19 cellular contexts compared by ENCODE assay signal in the genomic region with DNA sequence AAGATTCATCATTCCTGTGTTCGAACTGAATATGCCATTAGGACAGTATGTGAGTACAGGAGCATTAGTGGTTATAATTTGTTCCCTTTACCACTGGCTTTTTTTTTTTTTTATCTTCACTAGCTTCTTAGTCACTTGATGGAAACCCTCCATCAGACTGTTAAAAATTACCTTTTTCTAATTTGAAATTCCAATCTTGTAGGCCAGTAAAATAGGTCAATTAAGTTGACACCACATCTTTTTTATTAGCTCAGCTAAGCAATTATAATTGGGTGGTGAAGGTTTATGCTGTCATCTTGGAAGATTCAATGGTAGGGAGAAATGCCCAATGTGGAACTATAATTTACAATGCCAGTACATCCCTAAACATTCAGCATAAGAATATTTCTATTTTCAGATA. TPM values are rescaled to one million over a fixed set of nuclear protein-coding genes. Genes with fewer than 3 reads are reported as not detected.
DNase-seq lines count a peak whose midpoint lies in the region; ATAC-seq, FAIRE-seq and TF ChIP-seq lines count a peak whose summit lies in the region.
"Had no signal": no experiment of that assay in that cellular context is flagged by ENCODE, and none has a peak within 500 bp of the region (broad histone marks: within the 10 kb centered on the region; RNA-seq: fewer than 3 reads in every experiment).

No MANE protein-coding gene starts in this region.

- no peak for FAIRE-seq in endothelial cell of umbilical vein (lab: Jason Lieb, UNC)
- FAIRE-seq: A204.1, HTR-8/SVneo had no signal

- H3K9ac ChIP-seq in endothelial cell of umbilical vein (replicated peaks; ENCODE audit: extremely low read depth, insufficient read depth, low read length) (no peak overlapping the region), neural progenitor cell (no peak overlapping the region)
- H3K9ac ChIP-seq: GM23248 had no signal

- H3K27me3 ChIP-seq in endothelial cell of umbilical vein (ENCODE audit: control insufficient read depth in 2 of 2, insufficient read depth in 2 of 2, low read length in 2 of 2) = no peaks in the 10 kb centered on the region
- H3K27me3 ChIP-seq in neural progenitor cell = peaks cover 21% of the 10 kb centered on the region
- H3K27me3 ChIP-seq in heart right ventricle = peaks cover under 1 to 71% (median 48%) of the 10 kb centered on the region in 7 donors

- no peaks in the 10 kb centered on the region for H3K9me1 ChIP-seq in endothelial cell of umbilical vein (replicated peaks; ENCODE audit: control insufficient read depth, extremely low read depth, insufficient read depth, low read length)

- BruUV-seq in endothelial cell of umbilical vein (replicated peaks; lab: Mats Ljungman, UMichigan) = no TSS peak

- no peak for ATAC-seq in heart right ventricle
- ATAC-seq in GM18907 (IDR thresholded peaks at IDR 0.05; ENCODE audit: unreplicated experiment) = no peak
- ATAC-seq: K562 had no signal

- H3F3A ChIP-seq in neural progenitor cell (ENCODE audit: low read depth) = peaks cover 40% of the 10 kb centered on the region

- no peak for TF ChIP-seq POLR2A in endothelial cell of umbilical vein (IDR thresholded peaks at IDR 0.05; ENCODE audit: low read depth, low read length)

- no peak for DNase-seq in endothelial cell of umbilical vein (ENCODE audit: low read depth, low spot score)
- DNase-seq in neural progenitor cell (ENCODE audit: low spot score) = no peak
- DNase-seq in activated naive CD4-positive, alpha-beta T cell treated with anti-CD3 and anti-CD28 coated beads for 36 hours = no peak
- no peak for DNase-seq in heart right ventricle
- DNase-seq: AML-193; Caco-2; CD4-positive, alpha-beta T cell; DMS79 treated with DMSO at 0.1 percent for 48 hours; GF-D8; GM23248; HCEC 1CT; HFFc6; IMR-90 had no signal

- POLR2A ChIA-PET in HEK293 (lab: Yijun Ruan, JAX) = no interaction called here
- POLR2A ChIA-PET in endothelial cell of umbilical vein (lab: Charles Lee) = no interaction called here

- TF ChIP-seq CTCF in HEK293 (tag by site-specific recombination; IDR thresholded peaks at IDR 0.05) (no peak), endothelial cell of umbilical vein (IDR thresholded peaks at IDR 0.05; ENCODE audit: extremely low read depth in 1 of 2, insufficient read depth in 1 of 2, low read depth in 1 of 2, low read length in 2 of 2) (no peak), neural progenitor cell (IDR thresholded peaks at IDR 0.05) (no peak), heart right ventricle (IDR thresholded peaks at IDR 0.05) (no peak)

- peaks cover 46% of the 10 kb centered on the region for H3K4me1 Mint-ChIP-seq in neural progenitor cell
- H3K4me1 Mint-ChIP-seq in activated naive CD4-positive, alpha-beta T cell treated with anti-CD3 and anti-CD28 coated beads for 36 hours (ENCODE audit: low read depth) = peaks cover 10% of the 10 kb centered on the region

- H3K27me3 Mint-ChIP-seq in neural progenitor cell (ENCODE audit: insufficient read depth, low read depth) = peaks cover 4% of the 10 kb centered on the region
- peaks cover 21% of the 10 kb centered on the region for H3K27me3 Mint-ChIP-seq in activated naive CD4-positive, alpha-beta T cell treated with anti-CD3 and anti-CD28 coated beads for 36 hours (ENCODE audit: low read depth)

- peaks cover 98% of the 10 kb centered on the region for H3K79me2 ChIP-seq in endothelial cell of umbilical vein (ENCODE audit: control insufficient read depth, insufficient read depth, low read length)
- peaks cover 63% of the 10 kb centered on the region for H3K79me2 ChIP-seq in neural progenitor cell (ENCODE audit: low read depth)

- H3K4me2 ChIP-seq in endothelial cell of umbilical vein (ENCODE audit: insufficient read depth, low read length) = no peak overlapping the region
- H3K4me2 ChIP-seq in neural progenitor cell = peak overlapping the region; percentile 71

- no peaks in the 10 kb centered on the region for H3K9me3 Mint-ChIP-seq in neural progenitor cell
- H3K9me3 Mint-ChIP-seq in activated naive CD4-positive, alpha-beta T cell treated with anti-CD3 and anti-CD28 coated beads for 36 hours = no peaks in the 10 kb centered on the region
- H3K9me3 Mint-ChIP-seq: CD4-positive, alpha-beta T cell; HFFc6 had no signal

- no peaks in the 10 kb centered on the region for H3K36me3 Mint-ChIP-seq in neural progenitor cell
- H3K36me3 Mint-ChIP-seq in activated naive CD4-positive, alpha-beta T cell treated with anti-CD3 and anti-CD28 coated beads for 36 hours (ENCODE audit: low read depth) = no peaks in the 10 kb centered on the region

- intact Hi-C loops in endothelial cell of umbilical vein (cut with micrococcal nuclease) (no loop called here), heart right ventricle (cut with DNase I) (loop anchor here in 5 of 10 donors (10.0 kb wide), 1 partner anchor 265 kb away; no protein-coding TSS in a partner anchor)
- intact Hi-C loops in activated naive CD4-positive, alpha-beta T cell treated with anti-CD3 and anti-CD28 coated beads for 36 hours (cut with micrococcal nuclease) = no loop called here

- 83 to 92% methylated on average over 1 of the region's 1 CpG for WGBS in heart right ventricle, 2 donors

- dilution Hi-C loops in endothelial cell of umbilical vein (cut with MboI; ENCODE audit: extremely low pct_ligation_motif_present, low sequenced_read_pairs) = no loop called here

- H4K20me1 ChIP-seq in endothelial cell of umbilical vein (replicated peaks; ENCODE audit: control insufficient read depth, extremely low read depth, insufficient read depth, low read length) (no peaks in the 10 kb centered on the region), neural progenitor cell (ENCODE audit: low read depth) (peaks cover 27% of the 10 kb centered on the region)

- H3K27ac Mint-ChIP-seq in neural progenitor cell = no peak overlapping the region
- H3K27ac Mint-ChIP-seq in activated naive CD4-positive, alpha-beta T cell treated with anti-CD3 and anti-CD28 coated beads for 36 hours = no peak overlapping the region
- H3K27ac Mint-ChIP-seq: CD4-positive, alpha-beta T cell; HFFc6 had no signal

- no peaks in the 10 kb centered on the region for H3K9me3 ChIP-seq in HEK293 (ENCODE audit: control insufficient read depth, insufficient read depth, low read depth, low read length)
- no peaks in the 10 kb centered on the region for H3K9me3 ChIP-seq in endothelial cell of umbilical vein (replicated peaks; ENCODE audit: control insufficient read depth, insufficient read depth, low read length)
- no peaks in the 10 kb centered on the region for H3K9me3 ChIP-seq in neural progenitor cell (ENCODE audit: low read depth)
- H3K9me3 ChIP-seq in heart right ventricle = no peaks in the 10 kb centered on the region
- H3K9me3 ChIP-seq: Caco-2 had no signal

- H3K27ac ChIP-seq in HEK293 (ENCODE audit: extremely low read depth, low read depth, low read length) (no peak overlapping the region), endothelial cell of umbilical vein (ENCODE audit: insufficient read depth, low read depth, low read length) (peak overlapping the region; percentile 59), neural progenitor cell (no peak overlapping the region), heart right ventricle (no peak overlapping the region)
- H3K27ac ChIP-seq: C4-2B, GM23248 had no signal

- H3K4me3 Mint-ChIP-seq in neural progenitor cell = no peak overlapping the region
- H3K4me3 Mint-ChIP-seq in activated naive CD4-positive, alpha-beta T cell treated with anti-CD3 and anti-CD28 coated beads for 36 hours = no peak overlapping the region
- H3K4me3 Mint-ChIP-seq: CD4-positive, alpha-beta T cell; HFFc6 had no signal

- peaks cover 24% of the 10 kb centered on the region for H3K4me1 ChIP-seq in HEK293 (ENCODE audit: control insufficient read depth, insufficient read depth, low read length)
- peaks cover 43% of the 10 kb centered on the region for H3K4me1 ChIP-seq in endothelial cell of umbilical vein (ENCODE audit: control insufficient read depth, extremely low read depth, insufficient read depth, low read length)
- peaks cover 41% of the 10 kb centered on the region for H3K4me1 ChIP-seq in neural progenitor cell
- peaks cover 1 to 10% (median 4%) of the 10 kb centered on the region in 9 donors for H3K4me1 ChIP-seq in heart right ventricle

- H3K4me3 ChIP-seq in HEK293 (ENCODE audit: low read depth, low read length) = no peak overlapping the region
- H3K4me3 ChIP-seq in endothelial cell of umbilical vein (replicated peaks in 1 of 3; ENCODE audit: insufficient read depth in 1 of 3, low read depth in 1 of 3, low read length in 3 of 3) = no peak overlapping the region
- H3K4me3 ChIP-seq in neural progenitor cell = no peak overlapping the region
- no peak overlapping the region for H3K4me3 ChIP-seq in heart right ventricle
- H3K4me3 ChIP-seq: GM23248, K562 had no signal

- no peak overlapping the region for H2AFZ ChIP-seq in endothelial cell of umbilical vein (ENCODE audit: low read depth, low read length)
- no peak overlapping the region for H2AFZ ChIP-seq in neural progenitor cell (replicated peaks)
- H2AFZ ChIP-seq: GM23248 had no signal

- CTCF ChIA-PET in HEK293 (lab: Yijun Ruan, JAX) (interaction anchor here (0.6 to 1.3 kb wide), 3 partner anchors 9 to 875 kb away, joined by 3 to 6 read pairs (median 4); no protein-coding TSS in a partner anchor), endothelial cell of umbilical vein (lab: Charles Lee) (interaction anchor here (0.9 kb wide), 1 partner anchor 31 kb away, joined by 3 read pairs; no protein-coding TSS in a partner anchor)
- CTCF ChIA-PET in activated naive CD4-positive, alpha-beta T cell treated with anti-CD3 and anti-CD28 coated beads for 36 hours (lab: Charles Lee) = interaction anchor here (0.6 kb wide), 2 partner anchors 48 to 348 kb away, joined by 3 read pairs; no protein-coding TSS in a partner anchor

- no peaks in the 10 kb centered on the region for H3K36me3 ChIP-seq in HEK293 (ENCODE audit: control insufficient read depth in 2 of 2, insufficient read depth in 1 of 2, low read length in 2 of 2)
- H3K36me3 ChIP-seq in endothelial cell of umbilical vein (ENCODE audit: control insufficient read depth in 2 of 2, extremely low read depth in 1 of 2, insufficient read depth in 2 of 2, low read length in 2 of 2) = no peaks in the 10 kb centered on the region
- H3K36me3 ChIP-seq in neural progenitor cell = no peaks in the 10 kb centered on the region
- H3K36me3 ChIP-seq in heart right ventricle = no peaks in the 10 kb centered on the region

RNA-seq across cellular contexts. Expression of a gene that starts 6.1 kb away (rescaled TPM):
- total RNA-seq in endothelial cell of umbilical vein (47.6 and 49.0 TPM in 2 replicates), neural progenitor cell (ENCODE audit: low replicate concordance) (37.2 and 104 TPM in 2 replicates), heart right ventricle (1 to 10 TPM in 1 of 10 donors, under 1 TPM in 9; 0.08 to 1.3 (median 0.29) TPM)
- polyA plus RNA-seq in endothelial cell of umbilical vein (21.9 and 26.0 TPM in 2 replicates), heart right ventricle (under 1 TPM; 0.44 to 0.55 TPM)
- 28.9 and 30.4 TPM in 2 replicates for polyA plus RNA-seq in endothelial cell of umbilical vein (2011; cell fraction: cytosol; rRNA removed)
- 42.7 and 61.6 TPM in 2 replicates for polyA plus RNA-seq in endothelial cell of umbilical vein (2011; cell fraction: nucleus; rRNA removed)
- 57.5 and 69.1 TPM in 2 replicates for polyA plus RNA-seq in endothelial cell of umbilical vein (2012)
- 65.7 and 70.2 TPM in 2 replicates for polyA minus RNA-seq in endothelial cell of umbilical vein
- polyA minus RNA-seq in endothelial cell of umbilical vein (2011; cell fraction: cytosol; rRNA and poly(A)+ RNA removed) = not detected
- 81.7 and 124 TPM in 2 replicates for polyA minus RNA-seq in endothelial cell of umbilical vein (2011; cell fraction: nucleus; rRNA and poly(A)+ RNA removed)
- 1 to 10 TPM in 1 of 2 experiments, under 1 TPM in 1; 0.81 to 1.0 TPM for total RNA-seq in activated naive CD4-positive, alpha-beta T cell treated with anti-CD3 and anti-CD28 coated beads for 36 hours

Comparison
In these comparisons a context has a peak if more than half of its experiments do, and no peak if none do; other contexts are left out.
1. RNA of a gene that starts 6.1 kb away (total RNA-seq): 37.2 to 104 TPM in neural progenitor cell and 47.6 to 49.0 TPM in endothelial cell of umbilical vein; 0.81 to 1.0 TPM in activated naive CD4-positive, alpha-beta T cell treated with anti-CD3 and anti-CD28 coated beads for 36 hours and 0.08 to 1.3 TPM in heart right ventricle; every median in the first group is over 10 times any median in the second.